29 cellular contexts compared by ENCODE assay signal in the genomic region with DNA sequence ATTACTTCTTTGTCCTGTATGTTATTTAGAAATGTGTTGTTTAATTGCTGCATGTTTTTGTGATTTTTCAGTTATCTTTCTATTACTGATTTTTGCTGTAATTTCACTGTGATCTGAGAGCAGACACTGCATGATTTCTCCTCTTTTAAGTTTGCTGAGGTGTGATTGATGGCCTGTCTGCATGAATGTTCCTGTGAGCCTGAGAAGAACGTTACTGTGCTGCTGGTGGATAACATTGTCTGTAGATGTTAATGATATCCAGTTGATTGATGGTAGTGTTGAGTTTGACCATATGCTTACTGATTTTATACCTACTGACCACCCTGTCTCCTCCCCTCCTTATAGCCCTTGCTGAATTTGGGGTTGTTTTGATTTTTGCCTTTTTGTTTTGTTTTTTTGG. TPM values are rescaled to one million over a fixed set of nuclear protein-coding genes. Genes with fewer than 3 reads are reported as not detected.
"Had no signal": no experiment of that assay in that cellular context is flagged by ENCODE, and none has a peak within 500 bp of the region (broad histone marks: within the 10 kb centered on the region; RNA-seq: fewer than 3 reads in every experiment).

No MANE protein-coding gene starts in this region.

- H3K27me3 Mint-ChIP-seq: progenitor cell of endocrine pancreas; stimulated activated naive B cell treated with anti-CD40 and anti-IgM and Interleukin-4, amounts not matched to agents 10 μg/mL and 1 μg/mL and 100 μg/mL, for 72 hours; stimulated activated naive CD8-positive, alpha-beta T cell treated with anti-CD3 and anti-CD28 coated beads, Interleukin-15, Interleukin-2, amounts not matched to agents 100 ng/mL and 50 ng/mL, for 24 hours had no signal

- H3K9me3 Mint-ChIP-seq: natural killer cell had no signal

- ATAC-seq: naive thymus-derived CD4-positive, alpha-beta T cell; natural killer cell; psoas muscle; right cardiac atrium; right lobe of liver; stimulated activated effector memory CD8-positive, alpha-beta T cell treated with anti-CD3 and anti-CD28 coated beads, Interleukin-12 subunit alpha, Interleukin-12 subunit beta, amount 100 ng/mL, for 72 hours; stimulated activated naive B cell treated with anti-CD40 and anti-IgM and Interleukin-4, amounts not matched to agents 10 μg/mL and 1 μg/mL and 100 μg/mL, for 72 hours; upper lobe of right lung had no signal

- H3K27me3 ChIP-seq: neural progenitor cell, ovary, right lobe of liver, stomach, thyroid gland, tibial nerve, upper lobe of right lung, uterus had no signal

- H2AFZ ChIP-seq: neural progenitor cell, parathyroid adenoma had no signal

- H3K36me3 Mint-ChIP-seq: natural killer cell had no signal

- H3K4me1 Mint-ChIP-seq: naive thymus-derived CD4-positive, alpha-beta T cell; nephron; neural progenitor cell; stimulated activated effector memory CD8-positive, alpha-beta T cell treated with anti-CD3 and anti-CD28 coated beads, Interleukin-12 subunit alpha, Interleukin-12 subunit beta, amount 100 ng/mL, for 72 hours; stimulated activated naive B cell treated with anti-CD40 and anti-IgM and Interleukin-4, amounts not matched to agents 10 μg/mL and 1 μg/mL and 100 μg/mL, for 72 hours had no signal

- H3K9ac ChIP-seq: neural progenitor cell, parathyroid adenoma had no signal

- DNase-seq: naive thymus-derived CD4-positive, alpha-beta T cell; natural killer cell; occipital lobe; ovary; psoas muscle; right cardiac atrium; right lobe of liver; stimulated activated CD4-positive, alpha-beta T cell treated with anti-CD3 and anti-CD28 coated beads, Interleukin-15, amount 100 ng/mL, for 24 hours; stimulated activated CD4-positive, alpha-beta T cell treated with anti-CD3 and anti-CD28 coated beads, Interleukin-2, amount 100 ng/mL, for 24 hours; stimulated activated CD4-positive, alpha-beta T cell treated with anti-CD3 and anti-CD28 coated beads, Interleukin-2, amount 100 ng/mL, for 48 hours; stimulated activated CD4-positive, alpha-beta T cell treated with anti-CD3 and anti-CD28 coated beads, Interleukin-4, amount 100 ng/mL, for 24 hours; stimulated activated naive B cell treated with anti-CD40 and anti-IgM and Interleukin-4, amounts not matched to agents 10 μg/mL and 1 μg/mL and 100 μg/mL, for 72 hours; stimulated activated naive CD4-positive, alpha-beta T cell treated with Interleukin-2 at 50 U/mL for 16 hours; stomach; thyroid gland; trophoblast cell; uterus had no signal

- H3K27ac Mint-ChIP-seq: natural killer cell; nephron; neural progenitor cell; progenitor cell of endocrine pancreas; stimulated activated effector memory CD8-positive, alpha-beta T cell treated with anti-CD3 and anti-CD28 coated beads, Interleukin-12 subunit alpha, Interleukin-12 subunit beta, amount 100 ng/mL, for 72 hours; stimulated activated naive B cell treated with anti-CD40 and anti-IgM and Interleukin-4, amounts not matched to agents 10 μg/mL and 1 μg/mL and 100 μg/mL, for 72 hours; stimulated activated naive CD8-positive, alpha-beta T cell treated with anti-CD3 and anti-CD28 coated beads, Interleukin-15, Interleukin-2, amounts not matched to agents 100 ng/mL and 50 ng/mL, for 24 hours had no signal

- H3K79me2 ChIP-seq: parathyroid adenoma had no signal

- H3K4me3 Mint-ChIP-seq: naive thymus-derived CD4-positive, alpha-beta T cell; natural killer cell; nephron; neural progenitor cell; stimulated activated effector memory CD8-positive, alpha-beta T cell treated with anti-CD3 and anti-CD28 coated beads, Interleukin-12 subunit alpha, Interleukin-12 subunit beta, amount 100 ng/mL, for 72 hours; stimulated activated naive B cell treated with anti-CD40 and anti-IgM and Interleukin-4, amounts not matched to agents 10 μg/mL and 1 μg/mL and 100 μg/mL, for 72 hours; stimulated activated naive CD8-positive, alpha-beta T cell treated with anti-CD3 and anti-CD28 coated beads, Interleukin-15, Interleukin-2, amounts not matched to agents 100 ng/mL and 50 ng/mL, for 24 hours had no signal

- H3K4me3 ChIP-seq: neural progenitor cell, ovary, psoas muscle, right lobe of liver, skin epidermis, stomach, thoracic aorta, thyroid gland, tibial nerve, upper lobe of right lung, uterus had no signal

- H3K4me1 ChIP-seq: neural progenitor cell, parathyroid adenoma, psoas muscle, right lobe of liver, stomach, thyroid gland, tibial nerve, upper lobe of right lung, uterus had no signal

- H3K4me2 ChIP-seq: neural progenitor cell had no signal

- H3K27ac ChIP-seq: neural progenitor cell, ovary, parathyroid adenoma, psoas muscle, right lobe of liver, skin epidermis, stomach, thoracic aorta, thyroid gland, tibial nerve, upper lobe of right lung, uterus had no signal

- H3K36me3 ChIP-seq: neural progenitor cell, ovary, right lobe of liver, uterus had no signal

- H3K9me3 ChIP-seq: thyroid gland, upper lobe of right lung had no signal

RNA-seq across cellular contexts. Expression of gene KCNG2, which starts 37.4 kb away (rescaled TPM):
- total RNA-seq: naive thymus-derived CD4-positive, alpha-beta T cell; natural killer cell; osteoblast; progenitor cell of endocrine pancreas; right lobe of liver had no signal
- polyA plus RNA-seq: naive thymus-derived CD4-positive, alpha-beta T cell; neural cell; right cardiac atrium had no signal
